In the genomic region with DNA sequence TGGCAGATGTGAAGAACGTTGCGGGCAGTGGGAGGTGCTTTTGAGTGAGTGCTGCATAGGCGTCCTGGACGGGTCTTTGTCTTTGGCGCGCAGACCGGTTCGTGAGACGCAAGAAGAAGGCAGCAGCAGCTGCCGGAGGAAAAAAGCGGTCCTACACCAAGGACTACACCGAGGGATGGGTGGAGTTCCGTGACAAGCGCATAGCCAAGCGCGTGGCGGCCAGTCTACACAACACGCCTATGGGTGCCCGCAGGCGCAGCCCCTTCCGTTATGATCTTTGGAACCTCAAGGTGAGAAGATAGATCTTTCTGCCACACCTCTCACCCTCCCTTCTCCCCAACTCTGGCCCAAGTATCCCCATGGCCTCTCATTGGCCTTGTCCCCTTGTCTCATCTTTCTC, we compare ENCODE assay signal across 9 cellular contexts. TPM values are rescaled to one million over a fixed set of nuclear protein-coding genes. Genes with fewer than 3 reads are reported as not detected.
DNase-seq lines count a peak whose midpoint lies in the region; ATAC-seq and TF ChIP-seq lines count a peak whose summit lies in the region.
"Had no signal": no experiment of that assay in that cellular context is flagged by ENCODE, and none has a peak within 500 bp of the region (broad histone marks: within the 10 kb centered on the region; RNA-seq: fewer than 3 reads in every experiment).

No MANE protein-coding gene starts in this region.

- H4K91ac ChIP-seq in neuronal stem cell (ENCODE audit: low read depth, low read length, poor library complexity), result no peak overlapping the region

- H2BK5ac ChIP-seq in neuronal stem cell (ENCODE audit: low read length), result no peak overlapping the region

- peaks cover 0 to 18% of the 10 kb centered on the region in 2 donors for H3K27me3 Mint-ChIP-seq in effector memory CD8-positive, alpha-beta T cell

- peaks cover 22% of the 10 kb centered on the region for H3K36me3 Mint-ChIP-seq in effector memory CD8-positive, alpha-beta T cell (ENCODE audit: insufficient read depth)

- no peak overlapping the region for H3K23ac ChIP-seq in neuronal stem cell (ENCODE audit: low read depth, low read length, poor library complexity)

- no peak overlapping the region for H3K27ac Mint-ChIP-seq in effector memory CD8-positive, alpha-beta T cell
- H3K27ac Mint-ChIP-seq: T-helper 17 cell had no signal

- no peak overlapping the region for H3K4me3 Mint-ChIP-seq in effector memory CD8-positive, alpha-beta T cell
- H3K4me3 Mint-ChIP-seq: T-helper 17 cell had no signal

- H3K27ac ChIP-seq in BLaER1, result peak overlapping the region; percentile 94; the same call in 1 of the 2 replicates
- H3K27ac ChIP-seq in HUES6 (ENCODE audit: low read depth, low read length), result no peak overlapping the region
- H3K27ac ChIP-seq in effector memory CD4-positive, alpha-beta T cell (ENCODE audit: insufficient read depth, low read length, poor library complexity, severe bottlenecking), result peak overlapping the region; percentile 90
- H3K27ac ChIP-seq in neuronal stem cell (replicated peaks; ENCODE audit: low read length), result no peak overlapping the region

- H3K36me3 ChIP-seq in BLaER1, result peaks cover 32% of the 10 kb centered on the region
- peaks cover 17% of the 10 kb centered on the region for H3K36me3 ChIP-seq in HUES6 (ENCODE audit: control insufficient read depth, insufficient read depth, low read length)
- peaks cover 18% of the 10 kb centered on the region for H3K36me3 ChIP-seq in effector memory CD4-positive, alpha-beta T cell (ENCODE audit: control insufficient read depth, insufficient read depth, low read length)
- peaks cover 9 to 28% of the 10 kb centered on the region in 2 donors for H3K36me3 ChIP-seq in neuronal stem cell (replicated peaks in 1 of 2; ENCODE audit: control insufficient read depth in 2 of 2, insufficient read depth in 2 of 2, low read length in 2 of 2)

- no peak overlapping the region for H2BK15ac ChIP-seq in neuronal stem cell (ENCODE audit: low read length)

- peak overlapping the region; percentile 91 for H3K4me2 ChIP-seq in BLaER1
- H3K4me2 ChIP-seq in neuronal stem cell (ENCODE audit: insufficient read depth, low read length, poor library complexity, severe bottlenecking), result peak overlapping the region; percentile 86

- peak overlapping the region; percentile 93 for H3K4me3 ChIP-seq in BLaER1
- H3K4me3 ChIP-seq in HUES6 (ENCODE audit: low read depth, low read length), result peak overlapping the region; percentile 96
- peak overlapping the region; percentile 83 for H3K4me3 ChIP-seq in effector memory CD4-positive, alpha-beta T cell (ENCODE audit: insufficient read depth, low read depth, low read length, poor library complexity, severe bottlenecking)
- H3K4me3 ChIP-seq in neuronal stem cell (ENCODE audit: low read length in 2 of 2), result peak overlapping the region; percentile 92 to 97
- no peak overlapping the region for H3K4me3 ChIP-seq in lower leg skin (ENCODE audit: low read depth, poor library complexity, severe bottlenecking)

- no peak for ATAC-seq in effector memory CD8-positive, alpha-beta T cell (replicated peaks)

- no peak for DNase-seq in effector memory CD4-positive, alpha-beta T cell
- DNase-seq in neuronal stem cell (ENCODE audit: low spot score), result no peak
- DNase-seq in lower leg skin (ENCODE audit: low spot score in 2 of 2), result no peak
- DNase-seq in NK-92 treated with Interleukin-12 subunit alpha and Interleukin-12 subunit beta, amount 100 ng/mL, for 24 hours (lab: John Stamatoyannopoulos, UW), result no peak
- DNase-seq in effector memory CD8-positive, alpha-beta T cell, result no peak
- DNase-seq in NOMO-1 (lab: John Stamatoyannopoulos, UW; ENCODE audit: unreplicated experiment in 2 of 2), result no peak
- DNase-seq: T-helper 17 cell had no signal

- no peak overlapping the region for H2AFZ ChIP-seq in neuronal stem cell (ENCODE audit: low read length)

- H4K8ac ChIP-seq in neuronal stem cell (ENCODE audit: low read depth, low read length), result no peak overlapping the region

- peaks cover 27% of the 10 kb centered on the region for H4K20me1 ChIP-seq in BLaER1

- H2BK12ac ChIP-seq in neuronal stem cell (ENCODE audit: low read length), result no peak overlapping the region

- H3K9me3 ChIP-seq in BLaER1 (no peaks in the 10 kb centered on the region), HUES6 (ENCODE audit: control insufficient read depth, insufficient read depth, low read depth, low read length) (no peaks in the 10 kb centered on the region), neuronal stem cell (replicated peaks in 1 of 2; ENCODE audit: control insufficient read depth in 2 of 2, insufficient read depth in 1 of 2, low read depth in 1 of 2, low read length in 2 of 2) (no peaks in the 10 kb centered on the region)
- H3K9me3 ChIP-seq in effector memory CD4-positive, alpha-beta T cell (ENCODE audit: control insufficient read depth, low read length), result no peaks in the 10 kb centered on the region

- WGBS in neuronal stem cell (ENCODE audit: extremely low coverage in 2 of 2, insufficient read length in 2 of 2, insufficient replicate concordance in 1 of 2), 2 donors, result no CpG with 5 or more reads among the region's 21 CpGs
- 59 to 62% methylated on average over 21 of the region's 21 CpGs for WGBS in lower leg skin, 2 donors

- H2BK120ac ChIP-seq in neuronal stem cell (ENCODE audit: low read depth, low read length), result no peak overlapping the region

- no peak overlapping the region for H3K14ac ChIP-seq in neuronal stem cell (ENCODE audit: low read length)

- intact Hi-C loops in lower leg skin (cut with DNase I; ENCODE audit: low total_unique reads), result no loop called here

- H2AK5ac ChIP-seq in neuronal stem cell (ENCODE audit: low read depth, low read length), result no peak overlapping the region

- H3K27me3 ChIP-seq in BLaER1 (peaks cover 3% of the 10 kb centered on the region; the same call in 1 of the 2 replicates), HUES6 (ENCODE audit: control insufficient read depth, insufficient read depth, low read length) (no peaks in the 10 kb centered on the region), neuronal stem cell (ENCODE audit: control insufficient read depth in 3 of 3, insufficient read depth in 3 of 3, low read depth in 1 of 3, low read length in 3 of 3) (peaks cover 0 to 15% (median 0%) of the 10 kb centered on the region in 3 experiments)
- H3K27me3 ChIP-seq in effector memory CD4-positive, alpha-beta T cell (replicated peaks; ENCODE audit: control insufficient read depth, insufficient read depth, low read length, poor library complexity, severe bottlenecking), result peaks cover 4% of the 10 kb centered on the region

- no peak overlapping the region for H3K18ac ChIP-seq in neuronal stem cell (ENCODE audit: low read length)

- H3K9ac ChIP-seq in BLaER1, result peak overlapping the region; percentile 95
- no peak overlapping the region for H3K9ac ChIP-seq in HUES6 (ENCODE audit: low read length)
- no peak overlapping the region for H3K9ac ChIP-seq in neuronal stem cell (ENCODE audit: low read depth, low read length, poor library complexity)

- peaks cover 10% of the 10 kb centered on the region for H3K79me1 ChIP-seq in neuronal stem cell (ENCODE audit: low read depth, low read length)

- no peak for TF ChIP-seq POLR2A in lower leg skin (IDR thresholded peaks at IDR 0.05)

- H3K4me1 ChIP-seq in BLaER1, result peaks cover 17% of the 10 kb centered on the region
- peaks cover 5% of the 10 kb centered on the region; the same call in 1 of the 2 replicates for H3K4me1 ChIP-seq in HUES6 (ENCODE audit: control insufficient read depth, insufficient read depth, low read length)
- H3K4me1 ChIP-seq in effector memory CD4-positive, alpha-beta T cell (ENCODE audit: control insufficient read depth, insufficient read depth, low read length, poor library complexity, severe bottlenecking), result peaks cover 9% of the 10 kb centered on the region
- peaks cover 3 to 8% of the 10 kb centered on the region in 2 donors for H3K4me1 ChIP-seq in neuronal stem cell (ENCODE audit: control insufficient read depth in 2 of 2, insufficient read depth in 1 of 2, low read depth in 1 of 2, low read length in 2 of 2)

- H3K4me1 Mint-ChIP-seq in effector memory CD8-positive, alpha-beta T cell (ENCODE audit: low read depth in 2 of 2), result peaks cover 7 to 9% of the 10 kb centered on the region in 2 donors

- no peak overlapping the region for H3K4ac ChIP-seq in neuronal stem cell (ENCODE audit: low read length)

- no peak for TF ChIP-seq CTCF in lower leg skin (IDR thresholded peaks at IDR 0.05)

- no peaks in the 10 kb centered on the region for H3K9me3 Mint-ChIP-seq in effector memory CD8-positive, alpha-beta T cell

RNA-seq across cellular contexts. Expression of a gene that starts 1.1 kb away (rescaled TPM):
- polyA plus RNA-seq in neuronal stem cell (2013, experiment 1 of 2), result 18.0 TPM
- polyA plus RNA-seq in neuronal stem cell (2013, experiment 2 of 2), result 16.9 TPM
- 10 to 100 TPM; 22.0 to 25.7 (median 24.2) TPM for total RNA-seq in lower leg skin

RNA-seq across cellular contexts. Expression of a gene that starts 59.7 kb away (rescaled TPM):
- polyA plus RNA-seq in neuronal stem cell (2013, experiment 1 of 2), result 47.8 TPM
- 44.3 TPM for polyA plus RNA-seq in neuronal stem cell (2013, experiment 2 of 2)
- 10 to 100 TPM; 27.1 to 43.0 (median 39.2) TPM for total RNA-seq in lower leg skin

Comparison
In these comparisons a context has a peak if more than half of its experiments do, and no peak if none do; other contexts are left out.
1. H3K27ac ChIP-seq: peak in BLaER1 (single experiment) and effector memory CD4-positive, alpha-beta T cell (single experiment); none in HUES6 (single experiment) and neuronal stem cell (single experiment).